16 cellular contexts compared by ENCODE assay signal in genomic region chr2:105915005-105915558, GRCh38.
DNase-seq lines count a peak whose midpoint lies in the region; ATAC-seq and TF ChIP-seq lines count a peak whose summit lies in the region.
"Had no signal": no experiment of that assay in that cellular context is flagged by ENCODE, and none has a peak within 500 bp of the region (broad histone marks: within the 10 kb centered on the region; RNA-seq: fewer than 3 reads in every experiment).

No MANE protein-coding gene starts in this region.

- no peaks in the 10 kb centered on the region for H3K36me3 ChIP-seq in tibial nerve
- H3K36me3 ChIP-seq: BE2C, uterus had no signal

- H3K4me3 ChIP-seq in tibial nerve, result no peak overlapping the region
- H3K4me3 ChIP-seq: PC-9, uterus had no signal

- no peak for TF ChIP-seq POLR2A in tibial nerve (IDR thresholded peaks at IDR 0.05)

- ATAC-seq in GM18519 (IDR thresholded peaks at IDR 0.05; ENCODE audit: low FRiP score, unreplicated experiment) (peak; percentile 61), GM21528 (IDR thresholded peaks at IDR 0.05; ENCODE audit: low FRiP score, unreplicated experiment) (peak; percentile 93), HG03135 (IDR thresholded peaks at IDR 0.05; ENCODE audit: unreplicated experiment) (peak; percentile 75)

- TF ChIP-seq CTCF in tibial nerve (IDR thresholded peaks at IDR 0.05), result no peak

- no peaks in the 10 kb centered on the region for H3K4me1 ChIP-seq in tibial nerve
- H3K4me1 ChIP-seq: BE2C, uterus had no signal

- H3K9me3 ChIP-seq in tibial nerve, result peaks cover 0 to 41% (median 7%) of the 10 kb centered on the region in 4 donors
- H3K9me3 ChIP-seq: BE2C had no signal

- TF ChIP-seq EP300 in tibial nerve (IDR thresholded peaks at IDR 0.05), result no peak

- no peak overlapping the region for H3K27ac ChIP-seq in tibial nerve
- H3K27ac ChIP-seq: PC-9, uterus had no signal

- WGBS in tibial nerve, 2 donors, result 79 to 80% methylated on average over 2 of the region's 2 CpGs

- no peaks in the 10 kb centered on the region for H3K27me3 ChIP-seq in tibial nerve
- H3K27me3 ChIP-seq: BE2C, uterus had no signal

- DNase-seq in NOMO-1 treated with dmso at 0.1 percent for 144 hours (lab: John Stamatoyannopoulos, UW; ENCODE audit: unreplicated experiment) (peak; percentile 55), tibial nerve (ENCODE audit: low spot score in 2 of 2) (no peak), NCI-H1694 (lab: John Stamatoyannopoulos, UW) (no peak), DMS 273 treated with DMSO at 0.1 percent for 48 hours (lab: John Stamatoyannopoulos, UW) (no peak)
- no peak for DNase-seq in activated CD8-positive, alpha-beta memory T cell treated with anti-CD3 and anti-CD28 coated beads for 24 hours
- DNase-seq: amygdala; BE2C; GOT3; nucleus accumbens; PC-9; stimulated activated CD4-positive, alpha-beta T cell treated with anti-CD3 and anti-CD28 coated beads, Interleukin-12 subunit alpha, Interleukin-12 subunit beta, amount 100 ng/mL, for 4 hours; T-helper 9 cell; uterus had no signal
